Comparison of ENCODE assay signal across 11 cellular contexts in the genomic region with DNA sequence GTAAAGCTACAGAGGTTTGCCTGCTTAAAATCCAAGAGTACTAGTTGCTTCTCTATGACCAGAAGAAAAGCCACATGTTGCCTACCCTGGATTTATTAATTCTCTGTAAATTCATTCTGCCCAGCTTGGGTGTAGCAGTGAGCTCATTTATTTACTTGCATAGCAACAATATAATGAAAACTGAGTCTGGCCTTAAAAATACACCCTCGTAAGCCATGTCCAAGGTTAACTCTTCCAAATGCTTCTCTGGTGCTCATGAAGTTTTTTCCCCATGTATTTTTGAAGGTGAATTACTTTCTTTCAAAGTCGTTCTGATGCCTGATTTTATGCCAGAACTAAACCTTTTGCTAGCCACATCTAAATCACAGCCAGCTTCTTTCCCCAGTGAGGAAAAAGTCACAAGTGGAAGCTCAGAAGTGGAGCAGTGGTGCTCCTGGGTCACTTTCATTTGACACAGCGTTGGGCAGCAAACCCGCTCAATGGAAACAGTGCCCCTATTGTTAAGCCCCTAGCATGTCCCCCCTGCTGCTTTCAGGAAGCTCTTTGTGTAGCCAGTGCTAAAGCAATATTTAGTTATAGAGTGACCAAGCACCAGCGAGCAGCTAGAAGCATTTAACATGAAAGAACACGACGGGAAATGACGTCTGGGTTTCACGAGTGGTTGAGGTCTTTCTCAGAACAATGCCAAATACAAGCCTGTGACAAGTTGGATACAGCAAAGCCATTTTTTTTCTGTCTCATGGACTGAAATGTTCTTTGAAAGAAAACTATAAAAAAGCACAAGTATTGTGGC. TPM values are rescaled to one million over a fixed set of nuclear protein-coding genes. Genes with fewer than 3 reads are reported as not detected.
A peak's percentile ranks its signal among the peaks of the same experiment; 100 is the strongest.
DNase-seq lines count a peak whose midpoint lies in the region; ATAC-seq and TF ChIP-seq lines count a peak whose summit lies in the region.
"Had no signal": no experiment of that assay in that cellular context is flagged by ENCODE, and none has a peak within 500 bp of the region (broad histone marks: within the 10 kb centered on the region; RNA-seq: fewer than 3 reads in every experiment).

No MANE protein-coding gene starts in this region.

- H3K9me3 ChIP-seq in suprapubic skin, result no peaks in the 10 kb centered on the region
- H3K9me3 ChIP-seq: BLaER1 had no signal

- H3K27me3 ChIP-seq in suprapubic skin, result no peaks in the 10 kb centered on the region
- H3K27me3 ChIP-seq: BLaER1 had no signal

- ATAC-seq in HG02884 (IDR thresholded peaks at IDR 0.05; ENCODE audit: unreplicated experiment), result no peak

- peak; percentile 58 for DNase-seq in activated CD4-positive, alpha-beta T cell treated with anti-CD3 and anti-CD28 coated beads, Interleukin-2, amount 10 ng/mL, durations not matched to agents 7 days and 5 days
- no peak for DNase-seq in activated CD4-positive, alpha-beta T cell treated with anti-CD3 and anti-CD28 coated beads for 4 hours
- DNase-seq in amygdala (lab: John Stamatoyannopoulos, UW), result peak in 43 of 56 donors; percentile 10 to 77 (median 34)
- peak; percentile 82 for DNase-seq in left kidney (ENCODE audit: low read depth, low spot score)
- no peak for DNase-seq in suprapubic skin (ENCODE audit: low spot score in 2 of 2)
- DNase-seq in COR-L47 (lab: John Stamatoyannopoulos, UW), result no peak
- no peak for DNase-seq in NCI-H524 treated with DMSO at 0.1 percent for 48 hours (lab: John Stamatoyannopoulos, UW)
- DNase-seq: activated B cell treated with CpG ODN at 0.5 μM for 24 hours, Kasumi-1 had no signal

- peak overlapping the region; percentile 93 for H3K27ac Mint-ChIP-seq in activated CD4-positive, alpha-beta T cell treated with anti-CD3 and anti-CD28 coated beads, Interleukin-2, amount 10 ng/mL, durations not matched to agents 7 days and 5 days
- H3K27ac Mint-ChIP-seq: activated B cell treated with CpG ODN at 0.5 μM for 24 hours had no signal

- peaks cover 77% of the 10 kb centered on the region for H3K36me3 Mint-ChIP-seq in activated CD4-positive, alpha-beta T cell treated with anti-CD3 and anti-CD28 coated beads, Interleukin-2, amount 10 ng/mL, durations not matched to agents 7 days and 5 days (ENCODE audit: low read depth)

- peaks cover 36% of the 10 kb centered on the region for H3K4me1 ChIP-seq in suprapubic skin

- H3K9me3 Mint-ChIP-seq in activated CD4-positive, alpha-beta T cell treated with anti-CD3 and anti-CD28 coated beads, Interleukin-2, amount 10 ng/mL, durations not matched to agents 7 days and 5 days, result peaks cover 11% of the 10 kb centered on the region
- H3K9me3 Mint-ChIP-seq: activated B cell treated with CpG ODN at 0.5 μM for 24 hours had no signal

- no peak for TF ChIP-seq EP300 in suprapubic skin (IDR thresholded peaks at IDR 0.05)

- POLR2A ChIA-PET in activated CD4-positive, alpha-beta T cell treated with anti-CD3 and anti-CD28 coated beads, Interleukin-2, amount 10 ng/mL, durations not matched to agents 7 days and 5 days (lab: Charles Lee), result no interaction called here

- CTCF ChIA-PET in activated CD4-positive, alpha-beta T cell treated with anti-CD3 and anti-CD28 coated beads, Interleukin-2, amount 10 ng/mL, durations not matched to agents 7 days and 5 days (lab: Charles Lee), result interaction anchor here (0.7 to 1.6 kb wide), 7 partner anchors 9 to 293 kb away, joined by 3 to 5 read pairs (median 3); no protein-coding TSS in a partner anchor

- no peak for TF ChIP-seq CTCF in suprapubic skin (IDR thresholded peaks at IDR 0.05)

- 57% methylated on average over 9 of the region's 9 CpGs for WGBS in suprapubic skin

- peak overlapping the region; percentile 20 for H3K27ac ChIP-seq in suprapubic skin
- H3K27ac ChIP-seq: BLaER1 had no signal

- H3K4me1 Mint-ChIP-seq in activated CD4-positive, alpha-beta T cell treated with anti-CD3 and anti-CD28 coated beads, Interleukin-2, amount 10 ng/mL, durations not matched to agents 7 days and 5 days, result peaks cover 77% of the 10 kb centered on the region

- H3K27me3 Mint-ChIP-seq in activated CD4-positive, alpha-beta T cell treated with anti-CD3 and anti-CD28 coated beads, Interleukin-2, amount 10 ng/mL, durations not matched to agents 7 days and 5 days, result no peaks in the 10 kb centered on the region
- H3K27me3 Mint-ChIP-seq: activated B cell treated with CpG ODN at 0.5 μM for 24 hours had no signal

- no peak overlapping the region for H3K4me3 ChIP-seq in suprapubic skin
- H3K4me3 ChIP-seq: BLaER1 had no signal

- no peak for TF ChIP-seq POLR2A in suprapubic skin (IDR thresholded peaks at IDR 0.05)

- no peaks in the 10 kb centered on the region for H3K36me3 ChIP-seq in suprapubic skin

- H3K4me3 Mint-ChIP-seq in activated CD4-positive, alpha-beta T cell treated with anti-CD3 and anti-CD28 coated beads, Interleukin-2, amount 10 ng/mL, durations not matched to agents 7 days and 5 days, result peak overlapping the region; percentile 20
- H3K4me3 Mint-ChIP-seq: activated B cell treated with CpG ODN at 0.5 μM for 24 hours had no signal

RNA-seq across cellular contexts. Expression of a gene that starts 29.8 kb away (rescaled TPM):
- total RNA-seq in activated CD4-positive, alpha-beta T cell treated with anti-CD3 and anti-CD28 coated beads, Interleukin-2, amount 10 ng/mL, durations not matched to agents 7 days and 5 days, result 10 to 100 TPM; 42.7 to 47.7 TPM
- total RNA-seq in suprapubic skin, result 10 to 100 TPM; 18.3 to 29.8 (median 22.4) TPM

Comparison
In these comparisons a context has a peak if more than half of its experiments do, and no peak if none do; other contexts are left out.
1. DNase-seq: peak in activated CD4-positive, alpha-beta T cell treated with anti-CD3 and anti-CD28 coated beads, Interleukin-2, amount 10 ng/mL, durations not matched to agents 7 days and 5 days (single experiment), amygdala (43 of 56) and left kidney (single experiment); none in activated CD4-positive, alpha-beta T cell treated with anti-CD3 and anti-CD28 coated beads for 4 hours (0 of 2), suprapubic skin (0 of 2), COR-L47 (single experiment) and NCI-H524 treated with DMSO at 0.1 percent for 48 hours (single experiment).